10 cellular contexts compared by ENCODE assay signal in genomic region chr13:28047784-28048388, GRCh38. TPM values are rescaled to one million over a fixed set of nuclear protein-coding genes. Genes with fewer than 3 reads are reported as not detected.
DNase-seq lines count a peak whose midpoint lies in the region; ATAC-seq and TF ChIP-seq lines count a peak whose summit lies in the region.
"Had no signal": no experiment of that assay in that cellular context is flagged by ENCODE, and none has a peak within 500 bp of the region (broad histone marks: within the 10 kb centered on the region; RNA-seq: fewer than 3 reads in every experiment).

No MANE protein-coding gene starts in this region.

- H3K36me3 ChIP-seq in upper lobe of right lung: no peaks in the 10 kb centered on the region
- H3K36me3 ChIP-seq: BLaER1 treated with 17β-estradiol and CSF1 and Interleukin-3, amounts not matched to agents 10 nM and 100 nM; SJCRH30 had no signal

- H3K36me3 Mint-ChIP-seq in activated naive CD4-positive, alpha-beta T cell treated with anti-CD3 and anti-CD28 coated beads, Interleukin-2, amount 50 U/mL, for 72 hours: no peaks in the 10 kb centered on the region
- no peaks in the 10 kb centered on the region for H3K36me3 Mint-ChIP-seq in activated naive CD4-positive, alpha-beta T cell treated with anti-CD3 and anti-CD28 coated beads, Interleukin-2, amount 10 ng/mL, durations not matched to agents 7 days and 5 days

- intact Hi-C loops in upper lobe of right lung (cut with DNase I): no loop called here

- H3K4me1 ChIP-seq in upper lobe of right lung: peaks cover 4% of the 10 kb centered on the region
- H3K4me1 ChIP-seq: SJCRH30 had no signal

- no peak for DNase-seq in activated naive CD4-positive, alpha-beta T cell treated with anti-CD3 and anti-CD28 coated beads, Interleukin-2, amount 50 U/mL, for 72 hours (ENCODE audit: low spot score in 2 of 2)
- DNase-seq in activated naive CD4-positive, alpha-beta T cell treated with anti-CD3 and anti-CD28 coated beads, Interleukin-2, amount 10 ng/mL, durations not matched to agents 7 days and 5 days: no peak
- DNase-seq in RKO (ENCODE audit: low spot score): peak; percentile 43
- DNase-seq in upper lobe of right lung: no peak
- no peak for DNase-seq in activated CD4-positive, alpha-beta T cell treated with anti-CD3 and anti-CD28 coated beads, Interleukin-2, amount 50 U/mL, for 4 hours
- DNase-seq in Ammon's horn (ENCODE audit: low spot score): no peak
- no peak for DNase-seq in NCI-H345 (lab: John Stamatoyannopoulos, UW)
- DNase-seq: SJCRH30 had no signal

- no peak overlapping the region for H3K27ac Mint-ChIP-seq in activated naive CD4-positive, alpha-beta T cell treated with anti-CD3 and anti-CD28 coated beads, Interleukin-2, amount 50 U/mL, for 72 hours
- no peak overlapping the region for H3K27ac Mint-ChIP-seq in activated naive CD4-positive, alpha-beta T cell treated with anti-CD3 and anti-CD28 coated beads, Interleukin-2, amount 10 ng/mL, durations not matched to agents 7 days and 5 days

- peaks cover 6% of the 10 kb centered on the region for H3K27me3 Mint-ChIP-seq in activated naive CD4-positive, alpha-beta T cell treated with anti-CD3 and anti-CD28 coated beads, Interleukin-2, amount 10 ng/mL, durations not matched to agents 7 days and 5 days

- no peaks in the 10 kb centered on the region for H3K9me3 ChIP-seq in upper lobe of right lung
- H3K9me3 ChIP-seq: BLaER1 treated with 17β-estradiol and CSF1 and Interleukin-3, amounts not matched to agents 10 nM and 100 nM had no signal

- no peaks in the 10 kb centered on the region for H3K9me3 Mint-ChIP-seq in activated naive CD4-positive, alpha-beta T cell treated with anti-CD3 and anti-CD28 coated beads, Interleukin-2, amount 50 U/mL, for 72 hours
- H3K9me3 Mint-ChIP-seq in activated naive CD4-positive, alpha-beta T cell treated with anti-CD3 and anti-CD28 coated beads, Interleukin-2, amount 10 ng/mL, durations not matched to agents 7 days and 5 days: no peaks in the 10 kb centered on the region

- H3K4me3 Mint-ChIP-seq in activated naive CD4-positive, alpha-beta T cell treated with anti-CD3 and anti-CD28 coated beads, Interleukin-2, amount 10 ng/mL, durations not matched to agents 7 days and 5 days: no peak overlapping the region

- H3K27me3 ChIP-seq in upper lobe of right lung: no peaks in the 10 kb centered on the region
- H3K27me3 ChIP-seq: BLaER1 treated with 17β-estradiol and CSF1 and Interleukin-3, amounts not matched to agents 10 nM and 100 nM; SJCRH30 had no signal

- ATAC-seq in activated naive CD4-positive, alpha-beta T cell treated with anti-CD3 and anti-CD28 coated beads, Interleukin-2, amount 50 U/mL, for 72 hours: peak; percentile 70 to 97
- ATAC-seq in HG03060 (IDR thresholded peaks at IDR 0.05; ENCODE audit: low read depth, unreplicated experiment): peak; percentile 76
- ATAC-seq in upper lobe of right lung: peak; percentile 60

- H3K27ac ChIP-seq in upper lobe of right lung: no peak overlapping the region
- H3K27ac ChIP-seq: SJCRH30 had no signal

- peaks cover 8% of the 10 kb centered on the region for H3K4me1 Mint-ChIP-seq in activated naive CD4-positive, alpha-beta T cell treated with anti-CD3 and anti-CD28 coated beads, Interleukin-2, amount 10 ng/mL, durations not matched to agents 7 days and 5 days

- no peak overlapping the region for H3K4me3 ChIP-seq in upper lobe of right lung
- H3K4me3 ChIP-seq: BLaER1 treated with 17β-estradiol and CSF1 and Interleukin-3, amounts not matched to agents 10 nM and 100 nM; SJCRH30 had no signal

- TF ChIP-seq CTCF in upper lobe of right lung (IDR thresholded peaks at IDR 0.05): no peak

- CTCF ChIA-PET in activated naive CD4-positive, alpha-beta T cell treated with anti-CD3 and anti-CD28 coated beads, Interleukin-2, amount 10 ng/mL, durations not matched to agents 7 days and 5 days (lab: Charles Lee): no interaction called here

RNA-seq across cellular contexts. Expression of gene FLT3, which starts 52.5 kb away (rescaled TPM):
- not detected for total RNA-seq in activated naive CD4-positive, alpha-beta T cell treated with anti-CD3 and anti-CD28 coated beads, Interleukin-2, amount 50 U/mL, for 72 hours
- total RNA-seq in upper lobe of right lung: 1.1 TPM
- total RNA-seq: SJCRH30 had no signal

RNA-seq across cellular contexts. Expression of gene URAD, which starts 59.4 kb away (rescaled TPM):
- total RNA-seq in activated naive CD4-positive, alpha-beta T cell treated with anti-CD3 and anti-CD28 coated beads, Interleukin-2, amount 50 U/mL, for 72 hours: not detected
- not detected for total RNA-seq in upper lobe of right lung
- total RNA-seq: SJCRH30 had no signal
